ENCODE assay signal across 27 cellular contexts in the genomic region with DNA sequence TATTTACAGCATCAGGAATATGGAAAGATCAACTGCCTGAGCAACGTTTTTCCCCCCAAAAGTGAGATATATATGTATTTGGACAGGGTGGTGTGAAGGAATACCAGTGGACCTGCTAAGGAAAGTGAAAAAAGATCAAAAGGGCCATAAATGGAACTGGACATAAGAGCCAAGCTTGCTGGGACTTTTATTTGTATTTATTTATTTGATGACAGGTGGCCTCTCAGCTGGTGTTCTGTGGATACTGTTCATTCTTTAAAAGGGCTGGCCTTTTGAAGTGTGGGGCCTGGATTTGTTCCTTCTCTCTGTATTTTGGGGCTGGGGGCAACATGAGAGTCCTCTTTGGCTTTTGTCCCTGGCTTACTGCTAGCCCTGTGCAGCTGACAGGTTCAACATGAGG.
"Had no signal": no experiment of that assay in that cellular context is flagged by ENCODE, and none has a peak within 500 bp of the region (broad histone marks: within the 10 kb centered on the region; RNA-seq: fewer than 3 reads in every experiment).

No MANE protein-coding gene starts in this region.

- H3K4me1 ChIP-seq: parathyroid adenoma, psoas muscle, right lobe of liver, suprapubic skin, testis, tibial artery, transverse colon, upper lobe of right lung, uterus had no signal

- H3K9me3 ChIP-seq: ovary, psoas muscle, right lobe of liver, sigmoid colon, suprapubic skin, testis, tibial artery, transverse colon, upper lobe of right lung, uterus had no signal

- H3K27me3 ChIP-seq: ovary, right lobe of liver, sigmoid colon, testis, tibial artery, transverse colon, uterus had no signal

- ATAC-seq: naive thymus-derived CD8-positive, alpha-beta T cell; natural killer cell treated with Interleukin-12 subunit alpha and Interleukin-12 subunit beta and Interleukin-15 and Interleukin-18, amount 100 ng/mL, for 72 hours; psoas muscle; right cardiac atrium; right lobe of liver; stimulated activated memory B cell treated with anti-CD40 and anti-IgM and Interleukin-4, amounts not matched to agents 10 μg/mL and 1 μg/mL and 100 μg/mL, for 72 hours; stimulated activated naive CD8-positive, alpha-beta T cell treated with anti-CD3 and anti-CD28 coated beads, Interleukin-15, amount 100 ng/mL, for 72 hours; stimulated activated naive CD8-positive, alpha-beta T cell treated with anti-CD3 and anti-CD28 coated beads, Interleukin-15, Interleukin-2, amounts not matched to agents 100 U/mL and 50 U/mL, for 24 hours; upper lobe of right lung had no signal

- H3K27ac ChIP-seq: ovary, parathyroid adenoma, psoas muscle, right lobe of liver, sigmoid colon, suprapubic skin, testis, tibial artery, transverse colon, upper lobe of right lung, uterus had no signal

- H3K4me3 ChIP-seq: ovary, psoas muscle, right lobe of liver, sigmoid colon, suprapubic skin, testis, tibial artery, transverse colon, upper lobe of right lung, uterus had no signal

- DNase-seq: naive thymus-derived CD8-positive, alpha-beta T cell; nephron progenitor cell; occipital lobe; ovary; posterior cingulate gyrus; psoas muscle; right cardiac atrium; right lobe of liver; sigmoid colon; small intestine; stimulated activated CD4-positive, alpha-beta T cell treated with anti-CD3 and anti-CD28 coated beads, Interleukin-15, amount 100 ng/mL, for 24 hours; stimulated activated CD4-positive, alpha-beta T cell treated with anti-CD3 and anti-CD28 coated beads, Interleukin-2, amount 100 ng/mL, for 24 hours; stimulated activated CD4-positive, alpha-beta T cell treated with anti-CD3 and anti-CD28 coated beads, Interleukin-4, amount 100 ng/mL, for 1 hour; stimulated activated CD4-positive, alpha-beta T cell treated with anti-CD3 and anti-CD28 coated beads, Interleukin-4, amount 100 ng/mL, for 4 hours; stimulated activated CD8-positive, alpha-beta memory T cell treated with anti-CD3 and anti-CD28 coated beads, Interleukin-4, amount 100 ng/mL, for 48 hours; stimulated activated naive CD4-positive, alpha-beta T cell; stimulated activated naive CD8-positive, alpha-beta T cell treated with anti-CD3 and anti-CD28 coated beads, Interleukin-15, amount 100 ng/mL, for 72 hours; stimulated activated naive CD8-positive, alpha-beta T cell treated with anti-CD3 and anti-CD28 coated beads, Interleukin-15, Interleukin-2, amounts not matched to agents 100 U/mL and 50 U/mL, for 24 hours; testis; tibial artery; transverse colon; upper lobe of right lung; uterus had no signal

- H3K36me3 ChIP-seq: ovary, right lobe of liver, sigmoid colon, suprapubic skin, tibial artery, transverse colon, upper lobe of right lung, uterus had no signal
